ENCODE assay signal across 8 cellular contexts in genomic region chr5:139562847-139563246, GRCh38. TPM values are rescaled to one million over a fixed set of nuclear protein-coding genes. Genes with fewer than 3 reads are reported as not detected.
DNase-seq lines count a peak whose midpoint lies in the region; ATAC-seq and TF ChIP-seq lines count a peak whose summit lies in the region.

No MANE protein-coding gene starts in this region.

- H4K20me1 ChIP-seq in PC-3 (ENCODE audit: low read length) = peaks cover 45% of the 10 kb centered on the region

- H2BK12ac ChIP-seq in trophoblast cell (ENCODE audit: low read length) = no peak overlapping the region

- peaks cover 3% of the 10 kb centered on the region for H3K36me3 ChIP-seq in ES-I3 (ENCODE audit: insufficient read depth, low read length)
- H3K36me3 ChIP-seq in PC-3 (ENCODE audit: low read depth, low read length) = peaks cover 12% of the 10 kb centered on the region
- peaks cover 4 to 9% of the 10 kb centered on the region in 2 experiments for H3K36me3 ChIP-seq in trophoblast cell (ENCODE audit: control insufficient read depth in 1 of 2, insufficient read depth in 2 of 2, low read length in 2 of 2)

- TF ChIP-seq CTCF in PC-3 (conservative IDR thresholded peaks at IDR 0.05; ENCODE audit: low read depth, low read length) = no peak

- peaks cover 14% of the 10 kb centered on the region for H3K79me1 ChIP-seq in trophoblast cell (ENCODE audit: low read length)

- no peak overlapping the region for H2AFZ ChIP-seq in PC-3 (ENCODE audit: low read length)
- no peak overlapping the region for H2AFZ ChIP-seq in trophoblast cell (ENCODE audit: insufficient read depth, low read length, poor library complexity)

- ATAC-seq in PC-3 (no peak), GM21381 (IDR thresholded peaks at IDR 0.05; ENCODE audit: unreplicated experiment) (no peak), HG02588 (IDR thresholded peaks at IDR 0.05; ENCODE audit: unreplicated experiment) (no peak), HG02973 (IDR thresholded peaks at IDR 0.05; ENCODE audit: unreplicated experiment) (no peak)

- H3K4me3 ChIP-seq in PC-3 (ENCODE audit: low read length) (peak overlapping the region; percentile 75), trophoblast cell (ENCODE audit: low read depth, low read length) (no peak overlapping the region)

- no peaks in the 10 kb centered on the region for H3K9me3 ChIP-seq in ES-I3 (ENCODE audit: control insufficient read depth, insufficient read depth, low read length)
- no peaks in the 10 kb centered on the region for H3K9me3 ChIP-seq in PC-3 (ENCODE audit: low read length)
- no peaks in the 10 kb centered on the region for H3K9me3 ChIP-seq in trophoblast cell (ENCODE audit: insufficient read depth, low read depth, low read length)

- DNase-seq in PC-3 (peak; percentile 21), erythroblast (lab: John Stamatoyannopoulos, UW) (peak; percentile 35 to 41), trophoblast cell (no peak), amniotic stem cell (lab: John Stamatoyannopoulos, UW) (no peak)

- H3K4me1 ChIP-seq in ES-I3 (ENCODE audit: insufficient read depth, low read length) = no peaks in the 10 kb centered on the region; the same call in 1 of the 2 replicates
- H3K4me1 ChIP-seq in PC-3 (ENCODE audit: insufficient read depth, low read length) = peaks cover 12% of the 10 kb centered on the region
- peaks cover 0 to 6% of the 10 kb centered on the region in 2 experiments for H3K4me1 ChIP-seq in trophoblast cell (ENCODE audit: control insufficient read depth in 1 of 2, insufficient read depth in 2 of 2, low read length in 2 of 2)

- H3K9ac ChIP-seq in ES-I3 (ENCODE audit: low read depth, low read length) (peak overlapping the region; percentile 66), PC-3 (ENCODE audit: low read length) (peak overlapping the region; percentile 94), trophoblast cell (ENCODE audit: low read length) (peak overlapping the region; percentile 8)

- no peak overlapping the region for H4K91ac ChIP-seq in trophoblast cell (ENCODE audit: low read depth, low read length)

- intact Hi-C loops in PC-3 (cut with micrococcal nuclease) = no loop called here

- H3K79me2 ChIP-seq in PC-3 (ENCODE audit: low read length) = peaks cover 66% of the 10 kb centered on the region
- H3K79me2 ChIP-seq in trophoblast cell (ENCODE audit: control insufficient read depth, insufficient read depth, low read length, poor library complexity) = peaks cover 31% of the 10 kb centered on the region

- H3K27ac ChIP-seq in PC-3 (ENCODE audit: low read length) (no peak overlapping the region), trophoblast cell (ENCODE audit: low read depth, low read length) (no peak overlapping the region)

- no CpG with 5 or more reads among the region's 5 CpGs for WGBS in trophoblast cell (ENCODE audit: extremely low coverage, insufficient coverage, insufficient read length)

- BruUV-seq in PC-3 (replicated peaks; lab: Mats Ljungman, UMichigan) = no TSS peak

- POLR2A ChIA-PET in PC-3 (lab: Charles Lee; ENCODE audit: unreplicated experiment) = interaction anchor here (0.5 to 0.6 kb wide), 2 partner anchors 25 to 203 kb away, joined by 3 to 4 read pairs; no protein-coding TSS in a partner anchor

- peak overlapping the region; percentile 82 for H3K4ac ChIP-seq in trophoblast cell (ENCODE audit: low read depth, low read length)

- H3K27me3 ChIP-seq in PC-3 (ENCODE audit: low read length) (no peaks in the 10 kb centered on the region), trophoblast cell (ENCODE audit: insufficient read depth, low read length) (no peaks in the 10 kb centered on the region)

- no peaks in the 10 kb centered on the region for H3F3A ChIP-seq in PC-3 (ENCODE audit: low read length, unreplicated experiment)

- H3K9me2 ChIP-seq in PC-3 (replicated peaks; ENCODE audit: low read length) = no peaks in the 10 kb centered on the region

- H3K14ac ChIP-seq in trophoblast cell (ENCODE audit: low read length) = no peak overlapping the region

- CTCF ChIA-PET in PC-3 (lab: Charles Lee) = interaction anchor here (1.1 kb wide), 1 partner anchor 127 kb away, joined by 3 read pairs; no protein-coding TSS in a partner anchor

- no peak overlapping the region for H2BK5ac ChIP-seq in trophoblast cell (ENCODE audit: low read depth, low read length, poor library complexity)

- H2AK5ac ChIP-seq in trophoblast cell (ENCODE audit: low read length) = no peak overlapping the region

- no peak overlapping the region for H4K12ac ChIP-seq in trophoblast cell (ENCODE audit: low read depth, low read length)

- no peak overlapping the region for H3K23ac ChIP-seq in trophoblast cell (ENCODE audit: low read length)

- no peak overlapping the region for H2BK120ac ChIP-seq in trophoblast cell (ENCODE audit: insufficient read depth, low read length, poor library complexity)

- no peak overlapping the region for H4K8ac ChIP-seq in trophoblast cell (ENCODE audit: low read depth, low read length)

- no peak overlapping the region for H3K18ac ChIP-seq in trophoblast cell (ENCODE audit: low read length)

- H3K4me2 ChIP-seq in PC-3 (ENCODE audit: low read length) (peak overlapping the region; percentile 87), trophoblast cell (ENCODE audit: low read length) (peak overlapping the region; percentile 57)

- TF ChIP-seq POLR2A in erythroblast (IDR thresholded peaks at IDR 0.05; ENCODE audit: low read length) = no peak

RNA-seq across cellular contexts. Expression of gene UBE2D2, which starts 1.7 kb away (rescaled TPM):
- 98.7 and 104 TPM in 2 replicates for total RNA-seq in PC-3 (2014; rRNA removed)
- polyA plus RNA-seq in trophoblast cell (2013) = 113 and 115 TPM in 2 replicates

Comparison
In these comparisons a context has a peak if more than half of its experiments do, and no peak if none do; other contexts are left out.
1. H3K9ac ChIP-seq: peak in every context shown above with its lines; median percentile 94 in PC-3; 66 in ES-I3; 8 in trophoblast cell.
2. DNase-seq: peak in PC-3 (single experiment) and erythroblast (2 of 2); none in trophoblast cell (0 of 2) and amniotic stem cell (single experiment).